1 cellular context compared by ENCODE assay signal in the genomic region with DNA sequence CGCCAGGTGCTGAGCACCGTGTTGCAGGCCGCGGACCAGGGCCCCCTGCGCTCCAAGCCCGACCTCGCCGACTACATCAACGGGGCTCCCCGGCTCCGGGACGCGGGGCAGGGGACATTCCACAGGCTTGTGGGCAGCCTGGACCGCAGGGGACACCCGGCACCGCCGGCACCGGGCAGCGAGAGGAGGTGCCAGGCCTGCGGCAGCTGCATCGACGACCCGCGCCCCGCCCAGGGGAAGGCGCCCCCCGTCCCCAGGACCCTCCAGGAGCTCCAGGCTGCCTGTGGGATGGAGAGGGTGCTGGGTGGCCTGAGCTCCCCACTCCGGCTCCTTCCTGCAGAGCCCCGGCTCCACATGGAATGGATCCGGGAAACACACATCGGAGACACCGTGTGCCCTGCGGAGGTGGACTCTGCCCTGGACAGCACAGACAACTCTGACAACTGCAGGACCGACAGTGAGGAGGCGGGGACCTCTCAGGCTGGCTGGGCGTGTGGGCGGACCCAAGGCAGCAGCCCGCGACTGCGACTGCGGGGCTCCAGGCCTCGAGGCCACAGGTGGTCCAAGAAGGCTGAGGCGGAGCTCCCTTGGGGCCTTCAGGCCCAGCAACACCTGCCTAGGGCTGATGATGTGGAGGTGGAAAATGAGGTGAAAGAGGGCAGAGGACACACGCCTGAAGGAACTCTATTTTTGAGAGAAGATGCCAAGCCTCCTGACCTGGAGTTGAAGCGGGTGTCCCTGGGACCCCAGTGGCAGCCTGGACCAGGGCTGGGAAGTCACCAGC.
A peak's percentile ranks its signal among the peaks of the same experiment; 100 is the strongest.
TF ChIP-seq lines count a peak whose summit lies in the region.

No MANE protein-coding gene starts in this region.

TF ChIP-seq in GM12878, 131 proteins besides CTCF, POLR2A, EP300 and RAD21 (continued from another document):
- TF ChIP-seq, protein P1, sequence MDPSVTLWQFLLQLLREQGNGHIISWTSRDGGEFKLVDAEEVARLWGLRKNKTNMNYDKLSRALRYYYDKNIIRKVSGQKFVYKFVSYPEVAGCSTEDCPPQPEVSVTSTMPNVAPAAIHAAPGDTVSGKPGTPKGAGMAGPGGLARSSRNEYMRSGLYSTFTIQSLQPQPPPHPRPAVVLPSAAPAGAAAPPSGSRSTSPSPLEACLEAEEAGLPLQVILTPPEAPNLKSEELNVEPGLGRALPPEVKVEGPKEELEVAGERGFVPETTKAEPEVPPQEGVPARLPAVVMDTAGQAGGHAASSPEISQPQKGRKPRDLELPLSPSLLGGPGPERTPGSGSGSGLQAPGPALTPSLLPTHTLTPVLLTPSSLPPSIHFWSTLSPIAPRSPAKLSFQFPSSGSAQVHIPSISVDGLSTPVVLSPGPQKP (IDR thresholded peaks at IDR 0.05; ENCODE audit: low read depth, low read length), result no peak
- TF ChIP-seq, protein P2, sequence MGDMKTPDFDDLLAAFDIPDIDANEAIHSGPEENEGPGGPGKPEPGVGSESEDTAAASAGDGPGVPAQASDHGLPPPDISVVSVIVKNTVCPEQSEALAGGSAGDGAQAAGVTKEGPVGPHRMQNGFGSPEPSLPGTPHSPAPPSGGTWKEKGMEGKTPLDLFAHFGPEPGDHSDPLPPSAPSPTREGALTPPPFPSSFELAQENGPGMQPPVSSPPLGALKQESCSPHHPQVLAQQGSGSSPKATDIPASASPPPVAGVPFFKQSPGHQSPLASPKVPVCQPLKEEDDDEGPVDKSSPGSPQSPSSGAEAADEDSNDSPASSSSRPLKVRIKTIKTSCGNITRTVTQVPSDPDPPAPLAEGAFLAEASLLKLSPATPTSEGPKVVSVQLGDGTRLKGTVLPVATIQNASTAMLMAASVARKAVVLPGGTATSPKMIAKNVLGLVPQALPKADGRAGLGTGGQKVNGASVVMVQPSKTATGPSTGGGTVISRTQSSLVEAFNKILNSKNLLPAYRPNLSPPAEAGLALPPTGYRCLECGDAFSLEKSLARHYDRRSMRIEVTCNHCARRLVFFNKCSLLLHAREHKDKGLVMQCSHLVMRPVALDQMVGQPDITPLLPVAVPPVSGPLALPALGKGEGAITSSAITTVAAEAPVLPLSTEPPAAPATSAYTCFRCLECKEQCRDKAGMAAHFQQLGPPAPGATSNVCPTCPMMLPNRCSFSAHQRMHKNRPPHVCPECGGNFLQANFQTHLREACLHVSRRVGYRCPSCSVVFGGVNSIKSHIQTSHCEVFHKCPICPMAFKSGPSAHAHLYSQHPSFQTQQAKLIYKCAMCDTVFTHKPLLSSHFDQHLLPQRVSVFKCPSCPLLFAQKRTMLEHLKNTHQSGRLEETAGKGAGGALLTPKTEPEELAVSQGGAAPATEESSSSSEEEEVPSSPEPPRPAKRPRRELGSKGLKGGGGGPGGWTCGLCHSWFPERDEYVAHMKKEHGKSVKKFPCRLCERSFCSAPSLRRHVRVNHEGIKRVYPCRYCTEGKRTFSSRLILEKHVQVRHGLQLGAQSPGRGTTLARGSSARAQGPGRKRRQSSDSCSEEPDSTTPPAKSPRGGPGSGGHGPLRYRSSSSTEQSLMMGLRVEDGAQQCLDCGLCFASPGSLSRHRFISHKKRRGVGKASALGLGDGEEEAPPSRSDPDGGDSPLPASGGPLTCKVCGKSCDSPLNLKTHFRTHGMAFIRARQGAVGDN (IDR thresholded peaks at IDR 0.05), result 0 out of 2 replicates have a peak, but pooled peaks have one; percentile 16
- TF ChIP-seq POU2F2 (IDR thresholded peaks at IDR 0.05; ENCODE audit: borderline replicate concordance, low read depth, low read length) (no peak), ZNF217 (IDR thresholded peaks at IDR 0.05) (no peak), TAF1 (IDR thresholded peaks at IDR 0.05; ENCODE audit: borderline replicate concordance, low read depth, low read length) (no peak), SREBF1 (IDR thresholded peaks at IDR 0.05; ENCODE audit: low read length) (no peak), YBX1 (IDR thresholded peaks at IDR 0.05) (no peak), NR2F1 (conservative IDR thresholded peaks at IDR 0.05) (peak; percentile 25; the same call in 1 of the 2 replicates), CHD2 (IDR thresholded peaks at IDR 0.05; ENCODE audit: borderline replicate concordance, low read depth, low read length) (no peak), MEF2B (IDR thresholded peaks at IDR 0.05; ENCODE audit: partially characterized antibody, poor library complexity, severe bottlenecking) (peak; percentile 50), RFX5 (IDR thresholded peaks at IDR 0.05; ENCODE audit: low read depth, low read length) (no peak), DPF2 (IDR thresholded peaks at IDR 0.05) (no peak; the same call in 1 of the 2 replicates), TCF12 (IDR thresholded peaks at IDR 0.05; ENCODE audit: low read depth, low read length) (0 out of 2 replicates have a peak, but pooled peaks have one; percentile 27), MYC (IDR thresholded peaks at IDR 0.05; ENCODE audit: insufficient read depth, insufficient read length, insufficient replicate concordance, low read length, severe bottlenecking) (no peak)
- TF ChIP-seq, protein P3, sequence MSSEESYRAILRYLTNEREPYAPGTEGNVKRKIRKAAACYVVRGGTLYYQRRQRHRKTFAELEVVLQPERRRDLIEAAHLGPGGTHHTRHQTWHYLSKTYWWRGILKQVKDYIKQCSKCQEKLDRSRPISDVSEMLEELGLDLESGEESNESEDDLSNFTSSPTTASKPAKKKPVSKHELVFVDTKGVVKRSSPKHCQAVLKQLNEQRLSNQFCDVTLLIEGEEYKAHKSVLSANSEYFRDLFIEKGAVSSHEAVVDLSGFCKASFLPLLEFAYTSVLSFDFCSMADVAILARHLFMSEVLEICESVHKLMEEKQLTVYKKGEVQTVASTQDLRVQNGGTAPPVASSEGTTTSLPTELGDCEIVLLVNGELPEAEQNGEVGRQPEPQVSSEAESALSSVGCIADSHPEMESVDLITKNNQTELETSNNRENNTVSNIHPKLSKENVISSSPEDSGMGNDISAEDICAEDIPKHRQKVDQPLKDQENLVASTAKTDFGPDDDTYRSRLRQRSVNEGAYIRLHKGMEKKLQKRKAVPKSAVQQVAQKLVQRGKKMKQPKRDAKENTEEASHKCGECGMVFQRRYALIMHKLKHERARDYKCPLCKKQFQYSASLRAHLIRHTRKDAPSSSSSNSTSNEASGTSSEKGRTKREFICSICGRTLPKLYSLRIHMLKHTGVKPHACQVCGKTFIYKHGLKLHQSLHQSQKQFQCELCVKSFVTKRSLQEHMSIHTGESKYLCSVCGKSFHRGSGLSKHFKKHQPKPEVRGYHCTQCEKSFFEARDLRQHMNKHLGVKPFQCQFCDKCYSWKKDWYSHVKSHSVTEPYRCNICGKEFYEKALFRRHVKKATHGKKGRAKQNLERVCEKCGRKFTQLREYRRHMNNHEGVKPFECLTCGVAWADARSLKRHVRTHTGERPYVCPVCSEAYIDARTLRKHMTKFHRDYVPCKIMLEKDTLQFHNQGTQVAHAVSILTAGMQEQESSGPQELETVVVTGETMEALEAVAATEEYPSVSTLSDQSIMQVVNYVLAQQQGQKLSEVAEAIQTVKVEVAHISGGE (CRISPR knock-in tag; IDR thresholded peaks at IDR 0.05), result no peak
- TF ChIP-seq, protein P4, sequence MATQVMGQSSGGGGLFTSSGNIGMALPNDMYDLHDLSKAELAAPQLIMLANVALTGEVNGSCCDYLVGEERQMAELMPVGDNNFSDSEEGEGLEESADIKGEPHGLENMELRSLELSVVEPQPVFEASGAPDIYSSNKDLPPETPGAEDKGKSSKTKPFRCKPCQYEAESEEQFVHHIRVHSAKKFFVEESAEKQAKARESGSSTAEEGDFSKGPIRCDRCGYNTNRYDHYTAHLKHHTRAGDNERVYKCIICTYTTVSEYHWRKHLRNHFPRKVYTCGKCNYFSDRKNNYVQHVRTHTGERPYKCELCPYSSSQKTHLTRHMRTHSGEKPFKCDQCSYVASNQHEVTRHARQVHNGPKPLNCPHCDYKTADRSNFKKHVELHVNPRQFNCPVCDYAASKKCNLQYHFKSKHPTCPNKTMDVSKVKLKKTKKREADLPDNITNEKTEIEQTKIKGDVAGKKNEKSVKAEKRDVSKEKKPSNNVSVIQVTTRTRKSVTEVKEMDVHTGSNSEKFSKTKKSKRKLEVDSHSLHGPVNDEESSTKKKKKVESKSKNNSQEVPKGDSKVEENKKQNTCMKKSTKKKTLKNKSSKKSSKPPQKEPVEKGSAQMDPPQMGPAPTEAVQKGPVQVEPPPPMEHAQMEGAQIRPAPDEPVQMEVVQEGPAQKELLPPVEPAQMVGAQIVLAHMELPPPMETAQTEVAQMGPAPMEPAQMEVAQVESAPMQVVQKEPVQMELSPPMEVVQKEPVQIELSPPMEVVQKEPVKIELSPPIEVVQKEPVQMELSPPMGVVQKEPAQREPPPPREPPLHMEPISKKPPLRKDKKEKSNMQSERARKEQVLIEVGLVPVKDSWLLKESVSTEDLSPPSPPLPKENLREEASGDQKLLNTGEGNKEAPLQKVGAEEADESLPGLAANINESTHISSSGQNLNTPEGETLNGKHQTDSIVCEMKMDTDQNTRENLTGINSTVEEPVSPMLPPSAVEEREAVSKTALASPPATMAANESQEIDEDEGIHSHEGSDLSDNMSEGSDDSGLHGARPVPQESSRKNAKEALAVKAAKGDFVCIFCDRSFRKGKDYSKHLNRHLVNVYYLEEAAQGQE (IDR thresholded peaks at IDR 0.05; ENCODE audit: low read depth, low read length), result no peak
- TF ChIP-seq, protein P5, sequence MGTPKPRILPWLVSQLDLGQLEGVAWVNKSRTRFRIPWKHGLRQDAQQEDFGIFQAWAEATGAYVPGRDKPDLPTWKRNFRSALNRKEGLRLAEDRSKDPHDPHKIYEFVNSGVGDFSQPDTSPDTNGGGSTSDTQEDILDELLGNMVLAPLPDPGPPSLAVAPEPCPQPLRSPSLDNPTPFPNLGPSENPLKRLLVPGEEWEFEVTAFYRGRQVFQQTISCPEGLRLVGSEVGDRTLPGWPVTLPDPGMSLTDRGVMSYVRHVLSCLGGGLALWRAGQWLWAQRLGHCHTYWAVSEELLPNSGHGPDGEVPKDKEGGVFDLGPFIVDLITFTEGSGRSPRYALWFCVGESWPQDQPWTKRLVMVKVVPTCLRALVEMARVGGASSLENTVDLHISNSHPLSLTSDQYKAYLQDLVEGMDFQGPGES (IDR thresholded peaks at IDR 0.05), result no peak
TF ChIP-seq in GM12878: peak in this region for 6.
